Comparison of ENCODE assay signal across 16 cellular contexts in the genomic region with DNA sequence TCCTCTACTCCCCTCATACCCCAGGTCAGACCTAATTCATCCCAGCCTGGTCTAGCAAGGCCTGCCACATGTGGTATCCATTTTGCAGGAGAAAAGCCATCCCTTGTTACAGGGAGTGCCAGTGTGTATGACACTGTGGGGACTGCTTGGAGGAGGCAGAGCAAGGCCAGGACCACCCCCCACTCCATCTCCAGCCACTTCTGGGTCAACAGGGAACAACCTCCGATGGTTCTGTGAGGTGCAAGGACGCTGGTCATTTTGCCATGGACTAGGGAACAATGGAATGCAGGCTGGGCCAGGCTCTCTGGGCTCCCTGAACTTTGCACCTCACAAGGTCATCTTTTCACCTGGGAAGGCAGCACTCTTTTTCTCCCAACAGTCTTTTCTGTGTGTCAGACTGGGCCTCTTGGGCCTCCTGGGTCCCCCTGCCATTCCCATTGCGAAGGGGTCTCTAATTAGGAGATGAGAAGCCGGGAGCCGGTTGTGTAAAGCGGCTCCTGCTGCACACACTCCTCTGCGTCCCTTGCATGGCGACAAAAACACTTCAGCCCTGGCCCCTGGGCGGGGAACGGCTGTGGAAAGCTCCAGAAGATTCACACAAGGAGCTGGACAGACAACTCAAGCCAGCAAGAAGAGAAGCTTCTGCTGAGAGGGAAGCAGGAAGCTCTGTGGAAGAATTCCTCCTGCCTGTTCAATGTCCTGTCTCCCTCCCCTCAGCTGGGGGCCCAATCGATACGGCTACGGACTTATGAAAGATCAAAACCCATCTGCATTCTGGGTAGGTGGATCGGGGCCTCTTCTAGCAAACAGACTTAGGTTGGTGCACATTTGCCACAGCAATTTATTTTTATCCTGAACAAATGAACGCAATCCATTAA. TPM values are rescaled to one million over a fixed set of nuclear protein-coding genes. Genes with fewer than 3 reads are reported as not detected.
DNase-seq lines count a peak whose midpoint lies in the region; ATAC-seq and TF ChIP-seq lines count a peak whose summit lies in the region.
"Had no signal": no experiment of that assay in that cellular context is flagged by ENCODE, and none has a peak within 500 bp of the region (broad histone marks: within the 10 kb centered on the region; RNA-seq: fewer than 3 reads in every experiment).

No MANE protein-coding gene starts in this region.

- H3K4me3 ChIP-seq in gastroesophageal sphincter (no peak overlapping the region), thyroid gland (replicated peaks in 1 of 3) (no peak overlapping the region)
- H3K4me3 ChIP-seq: BLaER1 had no signal

- no peak for ATAC-seq in gastroesophageal sphincter

- CTCF ChIA-PET in activated CD4-positive, alpha-beta T cell treated with anti-CD3 and anti-CD28 coated beads, Interleukin-2, amount 10 ng/mL, durations not matched to agents 7 days and 5 days (lab: Charles Lee) = interaction anchor here (0.6 to 1.4 kb wide), 4 partner anchors 21 to 438 kb away, joined by 3 to 5 read pairs (median 3); no protein-coding TSS in a partner anchor

- peak overlapping the region; percentile 31 for H3K27ac Mint-ChIP-seq in activated CD4-positive, alpha-beta T cell treated with anti-CD3 and anti-CD28 coated beads, Interleukin-2, amount 10 ng/mL, durations not matched to agents 7 days and 5 days
- H3K27ac Mint-ChIP-seq in nephron progenitor cell = peak overlapping the region; percentile 66

- H3K27me3 ChIP-seq in gastroesophageal sphincter (no peaks in the 10 kb centered on the region), thyroid gland (no peaks in the 10 kb centered on the region)
- H3K27me3 ChIP-seq: BLaER1 had no signal

- TF ChIP-seq POLR2A in gastroesophageal sphincter (IDR thresholded peaks at IDR 0.05) = no peak
- no peak for TF ChIP-seq POLR2A in thyroid gland (IDR thresholded peaks at IDR 0.05)

- peaks cover 2% of the 10 kb centered on the region for H3K4me1 Mint-ChIP-seq in activated CD4-positive, alpha-beta T cell treated with anti-CD3 and anti-CD28 coated beads, Interleukin-2, amount 10 ng/mL, durations not matched to agents 7 days and 5 days
- H3K4me1 Mint-ChIP-seq in nephron progenitor cell = peaks cover 48% of the 10 kb centered on the region

- H3K4me1 ChIP-seq in gastroesophageal sphincter (peaks cover 0 to 47% (median 29%) of the 10 kb centered on the region in 3 donors), thyroid gland (peaks cover 16 to 23% of the 10 kb centered on the region in 2 donors)
- H3K4me1 ChIP-seq: parathyroid adenoma had no signal

- TF ChIP-seq CTCF in gastroesophageal sphincter (IDR thresholded peaks at IDR 0.05) = no peak
- TF ChIP-seq CTCF in nephron progenitor cell (IDR thresholded peaks at IDR 0.05) = no peak
- TF ChIP-seq CTCF in thyroid gland (IDR thresholded peaks at IDR 0.05) = no peak

- H3K9me3 Mint-ChIP-seq in activated CD4-positive, alpha-beta T cell treated with anti-CD3 and anti-CD28 coated beads, Interleukin-2, amount 10 ng/mL, durations not matched to agents 7 days and 5 days = no peaks in the 10 kb centered on the region
- peaks cover 6% of the 10 kb centered on the region for H3K9me3 Mint-ChIP-seq in nephron progenitor cell

- WGBS in gastroesophageal sphincter (ENCODE audit: low coverage in 1 of 2), 2 donors = 85 to 100% methylated on average over 3 of the region's 15 CpGs
- whole genome bisulfite sequencing in thyroid gland, 2 donors = 87 to 91% methylated on average over 15 of the region's 15 CpGs

- no peak for DNase-seq in activated CD4-positive, alpha-beta T cell treated with anti-CD3 and anti-CD28 coated beads, Interleukin-2, amount 10 ng/mL, durations not matched to agents 7 days and 5 days
- DNase-seq in activated CD4-positive, alpha-beta T cell treated with anti-CD3 and anti-CD28 coated beads, Interleukin-2, amount 50 U/mL, for 1 hour = no peak
- DNase-seq in nephron progenitor cell (no peak), thyroid gland (no peak), SHP77 treated with DMSO at 0.1 percent for 48 hours (lab: John Stamatoyannopoulos, UW) (no peak), HCEC 1CT (no peak), cerebellum (ENCODE audit: low spot score) (no peak)
- DNase-seq: activated gamma-delta T cell; effector CD8-positive, alpha-beta T cell; KBM-7; NCI-H82; SW 1271 had no signal

- H3K36me3 ChIP-seq in gastroesophageal sphincter (peaks cover 0 to 26% of the 10 kb centered on the region in 2 donors), thyroid gland (peaks cover 0 to 5% of the 10 kb centered on the region in 2 donors)

- H3K9me3 ChIP-seq in gastroesophageal sphincter (no peaks in the 10 kb centered on the region), thyroid gland (no peaks in the 10 kb centered on the region)
- H3K9me3 ChIP-seq: BLaER1 had no signal

- H3K27me3 Mint-ChIP-seq in activated CD4-positive, alpha-beta T cell treated with anti-CD3 and anti-CD28 coated beads, Interleukin-2, amount 10 ng/mL, durations not matched to agents 7 days and 5 days = no peaks in the 10 kb centered on the region
- no peaks in the 10 kb centered on the region for H3K27me3 Mint-ChIP-seq in nephron progenitor cell (ENCODE audit: low read depth, poor library complexity)

- POLR2A ChIA-PET in activated CD4-positive, alpha-beta T cell treated with anti-CD3 and anti-CD28 coated beads, Interleukin-2, amount 10 ng/mL, durations not matched to agents 7 days and 5 days (lab: Charles Lee) = no interaction called here

- intact Hi-C loops in thyroid gland (cut with DNase I) = no loop called here

- H3K27ac ChIP-seq in gastroesophageal sphincter (peak overlapping the region in 3 of 4 donors; percentile 87 to 91 (median 91)), thyroid gland (peak overlapping the region; percentile 82 to 88 (median 84))
- H3K27ac ChIP-seq: 22Rv1, BLaER1, parathyroid adenoma had no signal

- no peak for TF ChIP-seq EP300 in gastroesophageal sphincter (IDR thresholded peaks at IDR 0.05)

- H3K4me3 Mint-ChIP-seq in activated CD4-positive, alpha-beta T cell treated with anti-CD3 and anti-CD28 coated beads, Interleukin-2, amount 10 ng/mL, durations not matched to agents 7 days and 5 days = no peak overlapping the region
- H3K4me3 Mint-ChIP-seq in nephron progenitor cell = no peak overlapping the region

- H3K36me3 Mint-ChIP-seq in activated CD4-positive, alpha-beta T cell treated with anti-CD3 and anti-CD28 coated beads, Interleukin-2, amount 10 ng/mL, durations not matched to agents 7 days and 5 days (ENCODE audit: low read depth) = peaks cover 15% of the 10 kb centered on the region
- peaks cover 36% of the 10 kb centered on the region for H3K36me3 Mint-ChIP-seq in nephron progenitor cell (ENCODE audit: low read depth)

RNA-seq across cellular contexts. Expression of a gene that starts 38.5 kb away (rescaled TPM):
- 1 to 10 TPM; 7.1 to 9.2 TPM for total RNA-seq in activated CD4-positive, alpha-beta T cell treated with anti-CD3 and anti-CD28 coated beads, Interleukin-2, amount 10 ng/mL, durations not matched to agents 7 days and 5 days
- total RNA-seq in gastroesophageal sphincter (100 to 1,000 TPM in 1 of 4 donors, 10 to 100 TPM in 3; 70.9 to 234 (median 85.9) TPM), thyroid gland (10 to 100 TPM; 11.3 to 39.8 (median 26.7) TPM), cerebellum (49.0 TPM)
